14 cellular contexts compared by ENCODE assay signal in the genomic region with DNA sequence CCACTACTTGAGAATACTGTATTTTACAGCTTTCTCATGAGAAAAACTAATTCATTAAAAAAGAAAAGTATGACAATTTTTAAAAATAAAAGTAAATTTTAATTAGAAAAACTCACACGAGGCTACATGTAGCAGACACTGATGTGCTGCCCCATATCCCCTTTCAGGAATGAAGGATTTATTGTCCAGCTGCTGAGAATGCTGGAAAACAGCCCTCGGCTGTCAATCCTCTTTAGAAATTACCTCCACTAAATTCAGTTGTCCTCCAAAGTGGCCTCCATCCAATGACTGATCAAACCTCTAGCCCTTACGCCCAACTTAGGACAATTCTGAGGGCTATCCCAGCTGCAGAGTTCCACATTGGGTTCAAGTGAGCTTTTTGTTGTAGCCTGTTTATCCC. TPM values are rescaled to one million over a fixed set of nuclear protein-coding genes. Genes with fewer than 3 reads are reported as not detected.
A peak's percentile ranks its signal among the peaks of the same experiment; 100 is the strongest.
DNase-seq lines count a peak whose midpoint lies in the region; ATAC-seq and TF ChIP-seq lines count a peak whose summit lies in the region.
"Had no signal": no experiment of that assay in that cellular context is flagged by ENCODE, and none has a peak within 500 bp of the region (broad histone marks: within the 10 kb centered on the region; RNA-seq: fewer than 3 reads in every experiment).

No MANE protein-coding gene starts in this region.

- H3K36me3 Mint-ChIP-seq in CD4-positive, alpha-beta T cell (ENCODE audit: low read depth): peaks cover 40% of the 10 kb centered on the region
- H3K36me3 Mint-ChIP-seq in HFFc6 (ENCODE audit: low read depth): peaks cover 35% of the 10 kb centered on the region
- peaks cover 31% of the 10 kb centered on the region for H3K36me3 Mint-ChIP-seq in dendritic cell treated with granulocyte-macrophage colony-stimulating factor and Interleukin-4, amounts not matched to agents 40 ng/mL and 50 ng/mL, for 4 days (ENCODE audit: low read depth)
- H3K36me3 Mint-ChIP-seq in neural progenitor cell: peaks cover 42% of the 10 kb centered on the region

- H3K4me1 Mint-ChIP-seq in CD4-positive, alpha-beta T cell (ENCODE audit: low read depth): peaks cover 75% of the 10 kb centered on the region
- peaks cover 34% of the 10 kb centered on the region for H3K4me1 Mint-ChIP-seq in HFFc6 (ENCODE audit: low read depth)
- peaks cover 40% of the 10 kb centered on the region for H3K4me1 Mint-ChIP-seq in dendritic cell treated with granulocyte-macrophage colony-stimulating factor and Interleukin-4, amounts not matched to agents 40 ng/mL and 50 ng/mL, for 4 days (ENCODE audit: low read depth)
- peaks cover 23% of the 10 kb centered on the region for H3K4me1 Mint-ChIP-seq in neural progenitor cell

- ATAC-seq in CD4-positive, alpha-beta T cell (ENCODE audit: poor library complexity): no peak
- ATAC-seq in HG03439 (IDR thresholded peaks at IDR 0.05; ENCODE audit: unreplicated experiment) (no peak), HG02973 (IDR thresholded peaks at IDR 0.05; ENCODE audit: unreplicated experiment) (no peak)
- ATAC-seq: esophagus mucosa, left colon had no signal

- H3K9me3 Mint-ChIP-seq in CD4-positive, alpha-beta T cell: peaks cover 4% of the 10 kb centered on the region
- H3K9me3 Mint-ChIP-seq in HFFc6: peaks cover 18% of the 10 kb centered on the region
- H3K9me3 Mint-ChIP-seq in dendritic cell treated with granulocyte-macrophage colony-stimulating factor and Interleukin-4, amounts not matched to agents 40 ng/mL and 50 ng/mL, for 4 days: peaks cover 28% of the 10 kb centered on the region
- peaks cover 35% of the 10 kb centered on the region for H3K9me3 Mint-ChIP-seq in neural progenitor cell

- no peak overlapping the region for H3K9ac ChIP-seq in neural progenitor cell

- CTCF ChIA-PET in CD4-positive, alpha-beta T cell (lab: Charles Lee): interaction anchor here (1.4 kb wide), 1 partner anchor 17 kb away, joined by 6 read pairs; no protein-coding TSS in a partner anchor

- peak overlapping the region; percentile 11 for H3K27ac Mint-ChIP-seq in CD4-positive, alpha-beta T cell
- peak overlapping the region; percentile 81 for H3K27ac Mint-ChIP-seq in HFFc6
- peak overlapping the region; percentile 48 for H3K27ac Mint-ChIP-seq in dendritic cell treated with granulocyte-macrophage colony-stimulating factor and Interleukin-4, amounts not matched to agents 40 ng/mL and 50 ng/mL, for 4 days
- H3K27ac Mint-ChIP-seq in neural progenitor cell: no peak overlapping the region

- no peak overlapping the region for H3K4me3 ChIP-seq in neural progenitor cell
- H3K4me3 ChIP-seq: colonic mucosa, thoracic aorta had no signal

- no peak overlapping the region for H2AFZ ChIP-seq in neural progenitor cell (replicated peaks)

- no peak overlapping the region for H3K27ac ChIP-seq in CD4-positive, alpha-beta T cell (ENCODE audit: low read depth, low read length)
- no peak overlapping the region for H3K27ac ChIP-seq in neural progenitor cell
- H3K27ac ChIP-seq: colonic mucosa had no signal

- H3F3A ChIP-seq in neural progenitor cell (ENCODE audit: low read depth): peaks cover 42% of the 10 kb centered on the region

- peak overlapping the region; percentile 14 for H3K4me2 ChIP-seq in neural progenitor cell

- DNase-seq in CD4-positive, alpha-beta T cell: no peak
- DNase-seq in HFFc6 (no peak), neural progenitor cell (ENCODE audit: low spot score) (no peak), NCI-H510A treated with DMSO at 0.1 percent for 48 hours (lab: John Stamatoyannopoulos, UW) (no peak)
- DNase-seq: colonic mucosa, left colon, NCI-H2081 treated with DMSO at 0.1 percent for 48 hours, NCI-H69, T-helper 2 cell had no signal

- peaks cover 11% of the 10 kb centered on the region for H3K36me3 ChIP-seq in neural progenitor cell
- H3K36me3 ChIP-seq: colonic mucosa, thoracic aorta had no signal

- H3K4me1 ChIP-seq in neural progenitor cell: peaks cover 30% of the 10 kb centered on the region
- H3K4me1 ChIP-seq: colonic mucosa had no signal

- no peak for TF ChIP-seq CTCF in CD4-positive, alpha-beta T cell (IDR thresholded peaks at IDR 0.05)
- no peak for TF ChIP-seq CTCF in HFFc6 (IDR thresholded peaks at IDR 0.05)
- no peak for TF ChIP-seq CTCF in neural progenitor cell (IDR thresholded peaks at IDR 0.05)

- peaks cover 100% of the 10 kb centered on the region for H3K79me2 ChIP-seq in neural progenitor cell (ENCODE audit: low read depth)

- POLR2A ChIA-PET in CD4-positive, alpha-beta T cell (lab: Charles Lee): interaction anchor here (1.1 kb wide), 1 partner anchor 29 kb away, joined by 3 read pairs; no protein-coding TSS in a partner anchor

- H3K4me3 Mint-ChIP-seq in CD4-positive, alpha-beta T cell: no peak overlapping the region
- H3K4me3 Mint-ChIP-seq in HFFc6 (peak overlapping the region; percentile 61; the same call in 1 of the 2 replicates), neural progenitor cell (peak overlapping the region; percentile 4)
- no peak overlapping the region for H3K4me3 Mint-ChIP-seq in dendritic cell treated with granulocyte-macrophage colony-stimulating factor and Interleukin-4, amounts not matched to agents 40 ng/mL and 50 ng/mL, for 4 days

- no peaks in the 10 kb centered on the region for H3K27me3 Mint-ChIP-seq in CD4-positive, alpha-beta T cell
- H3K27me3 Mint-ChIP-seq in HFFc6 (ENCODE audit: insufficient read depth): no peaks in the 10 kb centered on the region
- no peaks in the 10 kb centered on the region for H3K27me3 Mint-ChIP-seq in dendritic cell treated with granulocyte-macrophage colony-stimulating factor and Interleukin-4, amounts not matched to agents 40 ng/mL and 50 ng/mL, for 4 days
- H3K27me3 Mint-ChIP-seq in neural progenitor cell (ENCODE audit: insufficient read depth, low read depth): no peaks in the 10 kb centered on the region

- peaks cover 80% of the 10 kb centered on the region for H4K20me1 ChIP-seq in neural progenitor cell (ENCODE audit: low read depth)

- intact Hi-C loops in CD4-positive, alpha-beta T cell (cut with DNase I, micrococcal nuclease): no loop called here
- intact Hi-C loops in dendritic cell treated with granulocyte-macrophage colony-stimulating factor and Interleukin-4, amounts not matched to agents 40 ng/mL and 50 ng/mL, for 4 days (cut with micrococcal nuclease): no loop called here

- H3K27me3 ChIP-seq in CD4-positive, alpha-beta T cell (ENCODE audit: control insufficient read depth, insufficient read depth, low read length): no peaks in the 10 kb centered on the region
- no peaks in the 10 kb centered on the region for H3K27me3 ChIP-seq in neural progenitor cell
- H3K27me3 ChIP-seq: colonic mucosa had no signal

- peaks cover 7% of the 10 kb centered on the region for H3K9me3 ChIP-seq in CD4-positive, alpha-beta T cell (ENCODE audit: control insufficient read depth, low read length)
- H3K9me3 ChIP-seq in neural progenitor cell (ENCODE audit: low read depth): peaks cover 20% of the 10 kb centered on the region
- H3K9me3 ChIP-seq: colonic mucosa had no signal

RNA-seq across cellular contexts. Expression of gene AP4S1, which starts 29.8 kb away (rescaled TPM):
- total RNA-seq in CD4-positive, alpha-beta T cell: 10 to 100 TPM in 1 of 2 experiments, 1 to 10 TPM in 1; 9.8 to 12.1 TPM
- 10 to 100 TPM in 1 of 6 experiments, 1 to 10 TPM in 5; 6.5 to 10.0 (median 7.5) TPM for total RNA-seq in HFFc6 (2021; fragmentation: NEBNext Ultra II Directional; extraction: Animal tissue kit (Norgen Biotek cat#: 25700))
- 10.4 and 24.4 TPM in 2 replicates for total RNA-seq in neural progenitor cell (ENCODE audit: low replicate concordance)

RNA-seq across cellular contexts. Expression of gene STRN3, which starts 30.5 kb away (rescaled TPM):
- total RNA-seq in CD4-positive, alpha-beta T cell: 10 to 100 TPM; 15.1 to 16.9 TPM
- 10 to 100 TPM; 34.5 to 40.6 (median 38.6) TPM for total RNA-seq in HFFc6 (2021; fragmentation: NEBNext Ultra II Directional; extraction: Animal tissue kit (Norgen Biotek cat#: 25700))
- 54.2 and 104 TPM in 2 replicates for total RNA-seq in neural progenitor cell (ENCODE audit: low replicate concordance)

Comparison
In these comparisons a context has a peak if more than half of its experiments do, and no peak if none do; other contexts are left out.
1. H3K4me3 Mint-ChIP-seq: peak in HFFc6 (single experiment) and neural progenitor cell (single experiment); none in CD4-positive, alpha-beta T cell (single experiment) and dendritic cell treated with granulocyte-macrophage colony-stimulating factor and Interleukin-4, amounts not matched to agents 40 ng/mL and 50 ng/mL, for 4 days (single experiment).